In genomic region chr7:29375641-29376562, GRCh38 we compare ENCODE assay signal across 13 cellular contexts.
DNase-seq lines count a peak whose midpoint lies in the region; ATAC-seq and TF ChIP-seq lines count a peak whose summit lies in the region.
"Had no signal": no experiment of that assay in that cellular context is flagged by ENCODE, and none has a peak within 500 bp of the region (broad histone marks: within the 10 kb centered on the region; RNA-seq: fewer than 3 reads in every experiment).

No MANE protein-coding gene starts in this region.

- intact Hi-C loops in lower leg skin (cut with DNase I; ENCODE audit: low total_unique reads) = no loop called here

- no peak overlapping the region for H3K4me3 Mint-ChIP-seq in nephron progenitor cell

- H3K4me3 ChIP-seq in lower leg skin (ENCODE audit: low read depth, poor library complexity, severe bottlenecking) (no peak overlapping the region), tibial nerve (no peak overlapping the region)
- H3K4me3 ChIP-seq: thoracic aorta had no signal

- H3K27me3 Mint-ChIP-seq in nephron progenitor cell (ENCODE audit: low read depth, poor library complexity) = peaks cover 3% of the 10 kb centered on the region

- peaks cover 14% of the 10 kb centered on the region for H3K9me3 Mint-ChIP-seq in nephron progenitor cell

- peak; percentile 33 for DNase-seq in ELF-1 (ENCODE audit: low read depth, low spot score)
- DNase-seq in NCI-H460 (ENCODE audit: extremely low read depth, low read depth) = peak; percentile 8
- peak; percentile 23 for DNase-seq in nephron progenitor cell
- DNase-seq in lower leg skin (ENCODE audit: low spot score in 2 of 2) = no peak
- DNase-seq in tibial nerve (ENCODE audit: low spot score in 2 of 2) = no peak
- DNase-seq in SKM-1 (lab: John Stamatoyannopoulos, UW; ENCODE audit: unreplicated experiment) = no peak
- DNase-seq: activated naive CD4-positive, alpha-beta T cell treated with anti-CD3 and anti-CD28 coated beads, Interleukin-2, amount 50 U/mL, for 16 hours; dermis blood vessel endothelial cell; DMS79 had no signal

- H3K9me3 ChIP-seq in tibial nerve = no peaks in the 10 kb centered on the region
- H3K9me3 ChIP-seq: neutrophil, thoracic aorta had no signal

- ATAC-seq in esophagus mucosa = peak; percentile 95
- no peak for ATAC-seq in HG03045 (IDR thresholded peaks at IDR 0.05; ENCODE audit: unreplicated experiment)

- no peak for TF ChIP-seq EP300 in tibial nerve (IDR thresholded peaks at IDR 0.05)

- TF ChIP-seq CTCF in nephron progenitor cell (IDR thresholded peaks at IDR 0.05) (no peak), lower leg skin (IDR thresholded peaks at IDR 0.05) (no peak), tibial nerve (IDR thresholded peaks at IDR 0.05) (no peak)

- no peak overlapping the region for H3K27ac Mint-ChIP-seq in nephron progenitor cell

- 58 to 69% methylated on average over 7 of the region's 7 CpGs for WGBS in lower leg skin, 2 donors
- WGBS in tibial nerve, 2 donors = 66 to 70% methylated on average over 7 of the region's 7 CpGs

- no peaks in the 10 kb centered on the region for H3K27me3 ChIP-seq in tibial nerve
- H3K27me3 ChIP-seq: neutrophil had no signal

- peak overlapping the region in 1 of 4 donors; percentile 43 for H3K27ac ChIP-seq in tibial nerve
- H3K27ac ChIP-seq: neutrophil, thoracic aorta had no signal

- TF ChIP-seq POLR2A in lower leg skin (IDR thresholded peaks at IDR 0.05) = no peak
- no peak for TF ChIP-seq POLR2A in tibial nerve (IDR thresholded peaks at IDR 0.05)

- no peaks in the 10 kb centered on the region for H3K36me3 ChIP-seq in tibial nerve
- H3K36me3 ChIP-seq: neutrophil, thoracic aorta had no signal

- peaks cover 0 to 8% (median 0%) of the 10 kb centered on the region in 4 donors for H3K4me1 ChIP-seq in tibial nerve

- H3K4me1 Mint-ChIP-seq in nephron progenitor cell = peaks cover 45% of the 10 kb centered on the region

- H3K36me3 Mint-ChIP-seq in nephron progenitor cell (ENCODE audit: low read depth) = peaks cover 38% of the 10 kb centered on the region

Comparison
In these comparisons a context has a peak if more than half of its experiments do, and no peak if none do; other contexts are left out.
1. DNase-seq: peak in ELF-1 (single experiment), NCI-H460 (single experiment) and nephron progenitor cell (single experiment); none in lower leg skin (0 of 2), tibial nerve (0 of 2) and SKM-1 (single experiment).